Comparison of ENCODE assay signal across 10 cellular contexts in genomic region chr14:67883717-67884116, GRCh38.
A peak's percentile ranks its signal among the peaks of the same experiment; 100 is the strongest.
DNase-seq lines count a peak whose midpoint lies in the region; ATAC-seq and TF ChIP-seq lines count a peak whose summit lies in the region.
"Had no signal": no experiment of that assay in that cellular context is flagged by ENCODE, and none has a peak within 500 bp of the region (broad histone marks: within the 10 kb centered on the region; RNA-seq: fewer than 3 reads in every experiment).

No MANE protein-coding gene starts in this region.

- WGBS in aorta, 2 donors: 61 to 66% methylated on average over 1 of the region's 1 CpG

- H3K4me1 Mint-ChIP-seq in CD14-positive monocyte (peaks cover 34% of the 10 kb centered on the region), MCF 10A (ENCODE audit: insufficient read depth, unreplicated experiment) (peaks cover 6% of the 10 kb centered on the region)

- intact Hi-C loops in CD14-positive monocyte (cut with micrococcal nuclease): no loop called here
- intact Hi-C loops in MCF 10A (cut with micrococcal nuclease): loop anchor here (1.0 to 2.0 kb wide), 2 partner anchors 933 to 961 kb away; no protein-coding TSS in a partner anchor
- intact Hi-C loops in aorta (cut with DNase I): no loop called here

- H3K9me3 ChIP-seq in aorta (ENCODE audit: control insufficient read depth, low read length): no peaks in the 10 kb centered on the region
- H3K9me3 ChIP-seq: SJCRH30 had no signal

- no TSS peak for BruUV-seq in MCF 10A (replicated peaks; lab: Mats Ljungman, UMichigan)

- H3K36me3 ChIP-seq in aorta (ENCODE audit: control insufficient read depth in 1 of 2, insufficient read depth in 2 of 2, low read length in 1 of 2): no peaks in the 10 kb centered on the region
- H3K36me3 ChIP-seq: SJCRH30 had no signal

- H3K9me3 Mint-ChIP-seq in CD14-positive monocyte (peaks cover 0 to 2% (median 0%) of the 10 kb centered on the region in 7 donors), MCF 10A (ENCODE audit: unreplicated experiment) (no peaks in the 10 kb centered on the region)
- H3K9me3 Mint-ChIP-seq: activated naive CD8-positive, alpha-beta T cell treated with anti-CD3 and anti-CD28 coated beads, Interleukin-2, amount 10 ng/mL, durations not matched to agents 7 days and 5 days had no signal

- POLR2A ChIA-PET in MCF 10A (lab: Yijun Ruan, JAX): interaction anchor here (0.7 to 1.3 kb wide), 3 partner anchors 57 to 910 kb away, joined by 3 to 5 read pairs (median 4); partner anchors contain the start of gene ZFP36L1

- H3K36me3 Mint-ChIP-seq in CD14-positive monocyte (peaks cover 0 to 6% of the 10 kb centered on the region in 2 donors), MCF 10A (ENCODE audit: insufficient read depth, unreplicated experiment) (no peaks in the 10 kb centered on the region)

- no peaks in the 10 kb centered on the region for H3K4me1 ChIP-seq in aorta (ENCODE audit: control insufficient read depth in 1 of 2, insufficient read depth in 2 of 2, low read length in 2 of 2)

- H3K4me3 Mint-ChIP-seq in CD14-positive monocyte: no peak overlapping the region
- H3K4me3 Mint-ChIP-seq in MCF 10A (ENCODE audit: unreplicated experiment): no peak overlapping the region
- H3K4me3 Mint-ChIP-seq: activated naive CD8-positive, alpha-beta T cell treated with anti-CD3 and anti-CD28 coated beads, Interleukin-2, amount 10 ng/mL, durations not matched to agents 7 days and 5 days had no signal

- H3K27ac Mint-ChIP-seq in CD14-positive monocyte (peak overlapping the region in 5 of 7 donors; percentile 22 to 94 (median 83)), MCF 10A (ENCODE audit: low read depth, unreplicated experiment) (no peak overlapping the region)
- H3K27ac Mint-ChIP-seq: activated naive CD8-positive, alpha-beta T cell treated with anti-CD3 and anti-CD28 coated beads, Interleukin-2, amount 10 ng/mL, durations not matched to agents 7 days and 5 days had no signal

- H3K27me3 ChIP-seq in aorta (ENCODE audit: control insufficient read depth in 1 of 2, insufficient read depth in 2 of 2, low read length in 1 of 2): no peaks in the 10 kb centered on the region
- H3K27me3 ChIP-seq: SJCRH30 had no signal

- H3K27me3 Mint-ChIP-seq in CD14-positive monocyte (ENCODE audit: low read depth in 3 of 3) (no peaks in the 10 kb centered on the region), MCF 10A (ENCODE audit: insufficient read depth, unreplicated experiment) (no peaks in the 10 kb centered on the region)
- H3K27me3 Mint-ChIP-seq: activated naive CD8-positive, alpha-beta T cell treated with anti-CD3 and anti-CD28 coated beads, Interleukin-2, amount 10 ng/mL, durations not matched to agents 7 days and 5 days had no signal

- H3K27ac ChIP-seq in aorta (ENCODE audit: low read depth in 1 of 2, low read length in 2 of 2): no peak overlapping the region
- H3K27ac ChIP-seq: SJCRH30 had no signal

- no peak for ATAC-seq in HG02938 (IDR thresholded peaks at IDR 0.05; ENCODE audit: unreplicated experiment)
- ATAC-seq in aorta (ENCODE audit: low FRiP score): no peak
- no peak for ATAC-seq in GM19452 (IDR thresholded peaks at IDR 0.05; ENCODE audit: unreplicated experiment)

- H3K4me3 ChIP-seq in aorta (ENCODE audit: low read length in 2 of 2): no peak overlapping the region
- H3K4me3 ChIP-seq: SJCRH30 had no signal

- peak; percentile 57 for TF ChIP-seq CTCF in CD14-positive monocyte (IDR thresholded peaks at IDR 0.05)
- peak; percentile 38 for TF ChIP-seq CTCF in MCF 10A (IDR thresholded peaks at IDR 0.05; ENCODE audit: unreplicated experiment)

- CTCF ChIA-PET in MCF 10A (lab: Yijun Ruan, JAX): interaction anchor here (0.8 to 2.4 kb wide), 19 partner anchors 9 to 992 kb away, joined by 3 to 16 read pairs (median 5); no protein-coding TSS in a partner anchor

- DNase-seq in CD14-positive monocyte (ENCODE audit: low spot score) (no peak), Kasumi-1 (lab: John Stamatoyannopoulos, UW) (peak; percentile 30 to 39), MCF 10A (ENCODE audit: unreplicated experiment) (peak; percentile 8), myocyte (ENCODE audit: low read depth) (peak; percentile 44), aorta (no peak)
- no peak for DNase-seq in effector CD8-positive, alpha-beta T cell (lab: John Stamatoyannopoulos, UW)
- DNase-seq: activated naive CD8-positive, alpha-beta T cell treated with anti-CD3 and anti-CD28 coated beads, Interleukin-2, amount 10 ng/mL, durations not matched to agents 7 days and 5 days had no signal

Comparison
In these comparisons a context has a peak if more than half of its experiments do, and no peak if none do; other contexts are left out.
1. DNase-seq: peak in Kasumi-1 (2 of 2), MCF 10A (single experiment) and myocyte (single experiment); none in CD14-positive monocyte (single experiment), effector CD8-positive, alpha-beta T cell (single experiment) and aorta (0 of 2).